ENCODE assay signal across 8 cellular contexts in genomic region chr2:145744541-145745386, GRCh38.
A peak's percentile ranks its signal among the peaks of the same experiment; 100 is the strongest.
DNase-seq lines count a peak whose midpoint lies in the region; ATAC-seq and TF ChIP-seq lines count a peak whose summit lies in the region.

No MANE protein-coding gene starts in this region.

- no peak overlapping the region for H2BK5ac ChIP-seq in mesenchymal stem cell (ENCODE audit: low read depth, low read length, poor library complexity, severe bottlenecking)

- TF ChIP-seq POLR2A in testis (IDR thresholded peaks at IDR 0.05) = no peak

- H2AFZ ChIP-seq in mesenchymal stem cell (ENCODE audit: low read depth, low read length) = no peak overlapping the region

- H3K27ac ChIP-seq in mesenchymal stem cell (ENCODE audit: low read length, poor library complexity, severe bottlenecking) = no peak overlapping the region
- no peak overlapping the region for H3K27ac ChIP-seq in testis

- no peaks in the 10 kb centered on the region for H3K79me1 ChIP-seq in mesenchymal stem cell (replicated peaks; ENCODE audit: low read length, poor library complexity, severe bottlenecking)

- ATAC-seq in GM18873 (IDR thresholded peaks at IDR 0.05; ENCODE audit: low FRiP score, unreplicated experiment) (peak; percentile 72), HG02763 (IDR thresholded peaks at IDR 0.05; ENCODE audit: unreplicated experiment) (peak; percentile 68)

- no peak overlapping the region for H4K91ac ChIP-seq in mesenchymal stem cell (ENCODE audit: low read length)

- H3K9ac ChIP-seq in mesenchymal stem cell (ENCODE audit: low read length) = no peak overlapping the region

- TF ChIP-seq CTCF in testis (IDR thresholded peaks at IDR 0.05) = no peak

- H3K9me3 ChIP-seq in mesenchymal stem cell (ENCODE audit: control insufficient read depth, low read length) (no peaks in the 10 kb centered on the region), testis (no peaks in the 10 kb centered on the region)

- no peak overlapping the region for H4K8ac ChIP-seq in mesenchymal stem cell (ENCODE audit: low read length)

- no peak overlapping the region for H3K4me3 ChIP-seq in mesenchymal stem cell (ENCODE audit: insufficient read depth in 1 of 2, low read depth in 1 of 2, low read length in 2 of 2)
- no peak overlapping the region for H3K4me3 ChIP-seq in testis

- peak overlapping the region in 1 of 2 experiments; percentile 59 for H2BK12ac ChIP-seq in mesenchymal stem cell (ENCODE audit: low read length in 2 of 2)

- H3K4me2 ChIP-seq in mesenchymal stem cell (ENCODE audit: low read length, poor library complexity, severe bottlenecking) = no peak overlapping the region

- H3K18ac ChIP-seq in mesenchymal stem cell (ENCODE audit: low read depth in 1 of 2, low read length in 2 of 2) = peak overlapping the region in 1 of 2 experiments; percentile 54

- no peak overlapping the region for H3K14ac ChIP-seq in mesenchymal stem cell (ENCODE audit: low read length in 2 of 2)

- no peak overlapping the region for H2AK5ac ChIP-seq in mesenchymal stem cell (ENCODE audit: low read length, severe bottlenecking)

- no peak overlapping the region for H3K23ac ChIP-seq in mesenchymal stem cell (ENCODE audit: low read length in 2 of 2)

- H3K4ac ChIP-seq in mesenchymal stem cell (ENCODE audit: low read depth in 1 of 2, low read length in 2 of 2) = no peak overlapping the region

- 45% methylated on average over 4 of the region's 4 CpGs for WGBS in mesenchymal stem cell
- WGBS in testis, 2 donors = 75 to 77% methylated on average over 4 of the region's 4 CpGs

- no peak overlapping the region for H2BK120ac ChIP-seq in mesenchymal stem cell (ENCODE audit: low read depth, low read length)

- H3K36me3 ChIP-seq in mesenchymal stem cell (ENCODE audit: control insufficient read depth in 1 of 2, insufficient read depth in 2 of 2, low read depth in 1 of 2, low read length in 2 of 2) = no peaks in the 10 kb centered on the region
- no peaks in the 10 kb centered on the region for H3K36me3 ChIP-seq in testis (ENCODE audit: low read depth, missing control alignments)

- intact Hi-C loops in cardiac septum (cut with DNase I) = no loop called here
- intact Hi-C loops in testis (cut with DNase I; ENCODE audit: low total_unique reads) = no loop called here

- no peak overlapping the region for H2BK15ac ChIP-seq in mesenchymal stem cell (ENCODE audit: low read depth, poor library complexity, severe bottlenecking)

- H3K27me3 ChIP-seq in mesenchymal stem cell (ENCODE audit: control insufficient read depth in 1 of 2, insufficient read depth in 1 of 2, low read length in 2 of 2) (no peaks in the 10 kb centered on the region), testis (no peaks in the 10 kb centered on the region)

- DNase-seq in RKO (ENCODE audit: low spot score) = peak; percentile 51
- DNase-seq in mesenchymal stem cell = peak; percentile 90
- DNase-seq in cardiac septum (ENCODE audit: low spot score) = no peak
- DNase-seq in testis = no peak
- DNase-seq in NCI-H2171 treated with DMSO at 0.1 percent for 48 hours (lab: John Stamatoyannopoulos, UW) = no peak
- no peak for DNase-seq in mesenteric fat pad (ENCODE audit: low spot score)

- no peaks in the 10 kb centered on the region for H3K4me1 ChIP-seq in mesenchymal stem cell (ENCODE audit: control insufficient read depth, insufficient read depth, low read depth, low read length)
- H3K4me1 ChIP-seq in testis = no peaks in the 10 kb centered on the region

Comparison
In these comparisons a context has a peak if more than half of its experiments do, and no peak if none do; other contexts are left out.
1. DNase-seq: peak in RKO (single experiment) and mesenchymal stem cell (single experiment); none in cardiac septum (single experiment), testis (single experiment), NCI-H2171 treated with DMSO at 0.1 percent for 48 hours (single experiment) and mesenteric fat pad (single experiment).